Comparison of ENCODE assay signal across 9 cellular contexts in the genomic region with DNA sequence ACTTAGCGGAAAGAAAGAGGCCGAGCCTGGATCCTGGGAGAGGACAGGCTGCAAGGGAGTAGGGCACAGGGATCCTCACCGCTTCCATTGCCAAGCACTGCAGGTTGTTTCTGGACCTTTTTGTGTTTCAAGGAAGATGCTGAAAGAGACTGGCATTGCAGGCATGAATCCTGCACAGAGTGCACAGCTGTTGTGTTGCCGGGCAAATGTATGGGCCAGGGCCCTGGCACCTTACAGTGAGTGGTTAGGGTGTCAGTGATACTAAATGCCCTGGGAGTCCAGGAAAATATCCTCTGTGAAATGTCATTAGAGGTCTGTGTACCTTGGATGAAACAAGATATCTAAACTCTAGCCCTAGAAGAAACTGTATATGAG.
DNase-seq lines count a peak whose midpoint lies in the region; FAIRE-seq and TF ChIP-seq lines count a peak whose summit lies in the region.
"Had no signal": no experiment of that assay in that cellular context is flagged by ENCODE, and none has a peak within 500 bp of the region (broad histone marks: within the 10 kb centered on the region; RNA-seq: fewer than 3 reads in every experiment).

No MANE protein-coding gene starts in this region.

- H3K36me3 ChIP-seq in Peyer's patch (no peaks in the 10 kb centered on the region), fibroblast of lung (ENCODE audit: control insufficient read depth, insufficient read depth, low read length) (no peaks in the 10 kb centered on the region), trophoblast cell (ENCODE audit: control insufficient read depth in 1 of 2, insufficient read depth in 2 of 2, low read length in 2 of 2) (no peaks in the 10 kb centered on the region)
- H3K36me3 ChIP-seq: BE2C had no signal

- H3K27me3 ChIP-seq in AG04450 (ENCODE audit: control insufficient read depth, insufficient read depth, low read length) (no peaks in the 10 kb centered on the region), Peyer's patch (no peaks in the 10 kb centered on the region), fibroblast of lung (ENCODE audit: control insufficient read depth, insufficient read depth, low read length) (no peaks in the 10 kb centered on the region), trophoblast cell (ENCODE audit: insufficient read depth, low read length) (no peaks in the 10 kb centered on the region)
- H3K27me3 ChIP-seq: BE2C had no signal

- DNase-seq in AG04450 (ENCODE audit: low read depth, low spot score): no peak
- no peak for DNase-seq in Peyer's patch
- DNase-seq in fibroblast of lung (ENCODE audit: low read depth in 2 of 2): no peak
- DNase-seq in trophoblast cell: no peak
- no peak for DNase-seq in H54 (ENCODE audit: insufficient read length, low spot score)
- DNase-seq in activated T-cell treated with anti-CD3 and anti-CD28 coated beads, Interleukin-2, amount 50 U/mL, for 1 hour: no peak
- DNase-seq in NK-92 (lab: John Stamatoyannopoulos, UW; ENCODE audit: unreplicated experiment): no peak
- no peak for DNase-seq in EL

- H3K9ac ChIP-seq in fibroblast of lung (ENCODE audit: insufficient read depth, low read length) (peak overlapping the region; percentile 23), trophoblast cell (ENCODE audit: low read length) (no peak overlapping the region)

- H3K4me3 ChIP-seq in AG04450 (ENCODE audit: low read depth, low read length): no peak overlapping the region; the same call in 1 of the 2 replicates
- H3K4me3 ChIP-seq in Peyer's patch: no peak overlapping the region
- no peak overlapping the region for H3K4me3 ChIP-seq in fibroblast of lung (replicated peaks in 1 of 4; ENCODE audit: control extremely low read depth in 1 of 4, insufficient read depth in 1 of 4, low read depth in 3 of 4, low read length in 4 of 4)
- no peak overlapping the region for H3K4me3 ChIP-seq in trophoblast cell (ENCODE audit: low read depth, low read length)

- no peak overlapping the region for H2AK5ac ChIP-seq in trophoblast cell (ENCODE audit: low read length)

- H3K79me1 ChIP-seq in trophoblast cell (ENCODE audit: low read length): peaks cover 25% of the 10 kb centered on the region

- H4K8ac ChIP-seq in trophoblast cell (ENCODE audit: low read depth, low read length): no peak overlapping the region

- no CpG with 5 or more reads among the region's 4 CpGs for WGBS in trophoblast cell (ENCODE audit: extremely low coverage, insufficient coverage, insufficient read length)

- no peak overlapping the region for H3K23ac ChIP-seq in trophoblast cell (ENCODE audit: low read length)

- H2BK5ac ChIP-seq in trophoblast cell (ENCODE audit: low read depth, low read length, poor library complexity): peak overlapping the region; percentile 3

- peak overlapping the region; percentile 3 for H3K14ac ChIP-seq in trophoblast cell (ENCODE audit: low read length)

- POLR2A ChIA-PET in AG04450 (lab: Yijun Ruan, JAX): interaction anchor here (0.6 to 2.6 kb wide), 11 partner anchors 9 to 547 kb away, joined by 3 to 12 read pairs (median 3); partner anchors contain the start of genes FGGY and JUN

- no peak overlapping the region for H3K4ac ChIP-seq in trophoblast cell (ENCODE audit: low read depth, low read length)

- FAIRE-seq in H54 (lab: Jason Lieb, UNC): no peak

- H3K27ac ChIP-seq in AG04450 (ENCODE audit: low read depth, low read length) (peak overlapping the region; percentile 97), Peyer's patch (peak overlapping the region; percentile 18 to 71 (median 39)), fibroblast of lung (ENCODE audit: insufficient read depth, low read length) (peak overlapping the region; percentile 91), trophoblast cell (ENCODE audit: low read depth, low read length) (peak overlapping the region; percentile 76)

- H4K20me1 ChIP-seq in fibroblast of lung (ENCODE audit: control insufficient read depth, extremely low read depth, insufficient read depth, low read length): no peaks in the 10 kb centered on the region

- TF ChIP-seq POLR2A in Peyer's patch (IDR thresholded peaks at IDR 0.05) (no peak), H54 (IDR thresholded peaks at IDR 0.05; ENCODE audit: low read depth, low read length) (no peak)

- peak overlapping the region; percentile 44 for H3K4me2 ChIP-seq in fibroblast of lung (ENCODE audit: extremely low read depth, insufficient read depth, low read length)
- peak overlapping the region; percentile 23 for H3K4me2 ChIP-seq in trophoblast cell (ENCODE audit: low read length)

- H2AFZ ChIP-seq in fibroblast of lung (ENCODE audit: low read length): peak overlapping the region; percentile 8
- no peak overlapping the region for H2AFZ ChIP-seq in trophoblast cell (ENCODE audit: insufficient read depth, low read length, poor library complexity)

- H3K79me2 ChIP-seq in fibroblast of lung (ENCODE audit: control insufficient read depth, insufficient read depth, low read length): no peaks in the 10 kb centered on the region
- peaks cover 3% of the 10 kb centered on the region for H3K79me2 ChIP-seq in trophoblast cell (ENCODE audit: control insufficient read depth, insufficient read depth, low read length, poor library complexity)

- no peak overlapping the region for H2BK12ac ChIP-seq in trophoblast cell (ENCODE audit: low read length)

- H3K9me3 ChIP-seq in AG04450 (ENCODE audit: control insufficient read depth, insufficient read depth, low read length): no peaks in the 10 kb centered on the region; the same call in 1 of the 2 replicates
- no peaks in the 10 kb centered on the region for H3K9me3 ChIP-seq in Peyer's patch
- no peaks in the 10 kb centered on the region for H3K9me3 ChIP-seq in fibroblast of lung (ENCODE audit: control insufficient read depth, insufficient read depth, low read depth, low read length)
- H3K9me3 ChIP-seq in trophoblast cell (ENCODE audit: insufficient read depth, low read depth, low read length): no peaks in the 10 kb centered on the region
- H3K9me3 ChIP-seq: BE2C had no signal

- H4K12ac ChIP-seq in trophoblast cell (ENCODE audit: low read depth, low read length): no peak overlapping the region

- no peak overlapping the region for H2BK120ac ChIP-seq in trophoblast cell (ENCODE audit: insufficient read depth, low read length, poor library complexity)

- peak overlapping the region; percentile 63 for H4K91ac ChIP-seq in trophoblast cell (ENCODE audit: low read depth, low read length)

- H3K18ac ChIP-seq in trophoblast cell (ENCODE audit: low read length): no peak overlapping the region

- CTCF ChIA-PET in AG04450 (lab: Charles Lee): interaction anchor here (3.0 kb wide), 1 partner anchor 548 kb away, joined by 13 read pairs; no protein-coding TSS in a partner anchor

- peaks cover 0 to 15% (median 3%) of the 10 kb centered on the region in 4 donors for H3K4me1 ChIP-seq in Peyer's patch
- H3K4me1 ChIP-seq in fibroblast of lung (ENCODE audit: control insufficient read depth, extremely low read depth, insufficient read depth, low read length): peaks cover 22% of the 10 kb centered on the region
- H3K4me1 ChIP-seq in trophoblast cell (ENCODE audit: control insufficient read depth in 1 of 2, insufficient read depth in 2 of 2, low read length in 2 of 2): peaks cover 13 to 25% of the 10 kb centered on the region in 2 experiments
- H3K4me1 ChIP-seq: BE2C had no signal

- TF ChIP-seq CTCF in AG04450 (IDR thresholded peaks at IDR 0.05; ENCODE audit: low read depth, low read length) (no peak), Peyer's patch (IDR thresholded peaks at IDR 0.05) (no peak), fibroblast of lung (conservative IDR thresholded peaks at IDR 0.05 in 1 of 2, IDR thresholded peaks at IDR 0.05 in 1 of 2; ENCODE audit: low read depth in 1 of 2, low read length in 2 of 2) (no peak)

Comparison
In these comparisons a context has a peak if more than half of its experiments do, and no peak if none do; other contexts are left out.
1. H3K27ac ChIP-seq: peak in every context shown above with its lines; median percentile 97 in AG04450; 91 in fibroblast of lung; 76 in trophoblast cell; 39 in Peyer's patch.